ENCODE assay signal across 34 cellular contexts in genomic region chr17:9330140-9330902, GRCh38.
DNase-seq lines count a peak whose midpoint lies in the region; ATAC-seq, FAIRE-seq and TF ChIP-seq lines count a peak whose summit lies in the region.
"Had no signal": no experiment of that assay in that cellular context is flagged by ENCODE, and none has a peak within 500 bp of the region (broad histone marks: within the 10 kb centered on the region; RNA-seq: fewer than 3 reads in every experiment).

No MANE protein-coding gene starts in this region.

- H2AK5ac ChIP-seq in mesendoderm (ENCODE audit: low read length), result no peak overlapping the region

- peaks cover 11% of the 10 kb centered on the region for H3K9me3 Mint-ChIP-seq in astrocyte (ENCODE audit: unreplicated experiment)
- peaks cover 18% of the 10 kb centered on the region for H3K9me3 Mint-ChIP-seq in endodermal cell

- H3K36me3 ChIP-seq in astrocyte (ENCODE audit: insufficient read depth, low read length) (no peaks in the 10 kb centered on the region), endodermal cell (ENCODE audit: control insufficient read depth, insufficient read depth, low read length) (no peaks in the 10 kb centered on the region), mesendoderm (ENCODE audit: control insufficient read depth, insufficient read depth, low read length) (no peaks in the 10 kb centered on the region), skeletal muscle tissue (ENCODE audit: control insufficient read depth in 3 of 3, insufficient read depth in 3 of 3, low read length in 3 of 3) (no peaks in the 10 kb centered on the region)
- H3K36me3 ChIP-seq: adrenal gland, colonic mucosa, lower lobe of right lung, pancreas, SJSA1 had no signal

- no peaks in the 10 kb centered on the region for H4K20me1 ChIP-seq in astrocyte (ENCODE audit: insufficient read depth, low read length)

- no peak for TF ChIP-seq CTCF in astrocyte (IDR thresholded peaks at IDR 0.05; ENCODE audit: insufficient read depth, low read depth, low read length)
- TF ChIP-seq CTCF in endodermal cell (conservative IDR thresholded peaks at IDR 0.05), result peak; percentile 50
- TF ChIP-seq CTCF in GM13976 (IDR thresholded peaks at IDR 0.05; ENCODE audit: borderline replicate concordance, control extremely low read depth, extremely low read depth, insufficient read depth, missing control alignments), result no peak

- H3K79me2 ChIP-seq in astrocyte (ENCODE audit: insufficient read depth, low read length) (no peaks in the 10 kb centered on the region), mesendoderm (ENCODE audit: control insufficient read depth, insufficient read depth, low read length) (no peaks in the 10 kb centered on the region)

- no peak overlapping the region for H3K18ac ChIP-seq in mesendoderm (ENCODE audit: low read length)

- WGBS in endodermal cell (ENCODE audit: insufficient coverage in 1 of 2, insufficient read length in 1 of 2), 2 experiments, result 43 to 58% methylated on average over 10 to 17 of the region's 17 CpGs
- no CpG with 5 or more reads among the region's 17 CpGs for WGBS in mesendoderm (ENCODE audit: extremely low coverage, insufficient coverage, low lambda C conversion rate)

- H3K9me3 ChIP-seq in astrocyte (ENCODE audit: insufficient read depth, low read depth, low read length) (peaks cover 8% of the 10 kb centered on the region), endodermal cell (ENCODE audit: control insufficient read depth, low read length) (peaks cover 16% of the 10 kb centered on the region), skeletal muscle tissue (ENCODE audit: control insufficient read depth in 3 of 3, low read length in 3 of 3) (no peaks in the 10 kb centered on the region)
- H3K9me3 ChIP-seq: adrenal gland, colonic mucosa, pancreas, testis had no signal

- H3K4me3 Mint-ChIP-seq in astrocyte (ENCODE audit: unreplicated experiment) (no peak overlapping the region), endodermal cell (peak overlapping the region; percentile 31)
- H3K4me3 Mint-ChIP-seq: activated CD4-positive, alpha-beta T cell treated with anti-CD3 and anti-CD28 coated beads for 36 hours; activated CD8-positive, alpha-beta T cell treated with anti-CD3 and anti-CD28 coated beads, Interleukin-2, amount 10 ng/mL, durations not matched to agents 7 days and 5 days; activated naive CD4-positive, alpha-beta T cell treated with anti-CD3 and anti-CD28 coated beads, Interleukin-2, amount 10 ng/mL, durations not matched to agents 7 days and 5 days; effector memory CD8-positive, alpha-beta T cell; natural killer cell; stimulated activated naive CD8-positive, alpha-beta T cell treated with anti-CD3 and anti-CD28 coated beads, Interleukin-15, Interleukin-2, amounts not matched to agents 100 ng/mL and 50 ng/mL, for 24 hours had no signal

- H3K4me1 Mint-ChIP-seq in astrocyte (ENCODE audit: low read depth, unreplicated experiment) (peaks cover 6% of the 10 kb centered on the region), endodermal cell (peaks cover 29% of the 10 kb centered on the region)
- H3K4me1 Mint-ChIP-seq: activated CD4-positive, alpha-beta T cell treated with anti-CD3 and anti-CD28 coated beads for 36 hours; activated naive CD4-positive, alpha-beta T cell treated with anti-CD3 and anti-CD28 coated beads, Interleukin-2, amount 10 ng/mL, durations not matched to agents 7 days and 5 days had no signal

- no peak overlapping the region for H4K8ac ChIP-seq in mesendoderm (ENCODE audit: low read depth, low read length)

- no peak overlapping the region for H4K5ac ChIP-seq in mesendoderm (ENCODE audit: low read length)

- peaks cover under 1% of the 10 kb centered on the region for H3K36me3 Mint-ChIP-seq in astrocyte (ENCODE audit: low read depth, unreplicated experiment)
- H3K36me3 Mint-ChIP-seq in endodermal cell (ENCODE audit: low read depth), result peaks cover 15% of the 10 kb centered on the region

- H3K4me1 ChIP-seq in astrocyte (ENCODE audit: insufficient read depth, low read length) (peaks cover 10% of the 10 kb centered on the region), endodermal cell (ENCODE audit: control insufficient read depth, insufficient read depth, low read length) (no peaks in the 10 kb centered on the region), mesendoderm (ENCODE audit: control insufficient read depth, low read depth, low read length) (peaks cover 12% of the 10 kb centered on the region), skeletal muscle tissue (ENCODE audit: control insufficient read depth in 3 of 3, insufficient read depth in 3 of 3, low read length in 3 of 3) (peaks cover 9 to 13% (median 10%) of the 10 kb centered on the region in 3 donors)
- H3K4me1 ChIP-seq: adrenal gland, colonic mucosa, lower lobe of right lung, pancreas, testis had no signal

- H3K4ac ChIP-seq in mesendoderm (ENCODE audit: low read depth, low read length), result no peak overlapping the region

- H3K27me3 ChIP-seq in astrocyte (ENCODE audit: insufficient read depth, low read length) (no peaks in the 10 kb centered on the region), endodermal cell (ENCODE audit: control insufficient read depth, insufficient read depth, low read length, poor library complexity, severe bottlenecking) (no peaks in the 10 kb centered on the region), mesendoderm (ENCODE audit: insufficient read depth, low read length, poor library complexity) (no peaks in the 10 kb centered on the region), skeletal muscle tissue (ENCODE audit: control insufficient read depth in 3 of 3, insufficient read depth in 3 of 3, low read length in 3 of 3) (no peaks in the 10 kb centered on the region)
- H3K27me3 ChIP-seq: adrenal gland, colonic mucosa, pancreas, SJSA1, testis had no signal

- peak overlapping the region; percentile 26 for H2AFZ ChIP-seq in astrocyte (ENCODE audit: low read depth, low read length)
- H2AFZ ChIP-seq: GM23248 had no signal

- in situ Hi-C loops in GM13976 (cut with MboI; ENCODE audit: low sequenced_read_pairs, unreplicated experiment), result no loop called here

- H2BK15ac ChIP-seq in mesendoderm (replicated peaks; ENCODE audit: low read depth), result no peak overlapping the region

- H3K27me3 Mint-ChIP-seq in astrocyte (ENCODE audit: low read depth, unreplicated experiment) (no peaks in the 10 kb centered on the region), endodermal cell (ENCODE audit: insufficient read depth) (peaks cover 29% of the 10 kb centered on the region)
- H3K27me3 Mint-ChIP-seq: activated CD4-positive, alpha-beta T cell treated with anti-CD3 and anti-CD28 coated beads for 36 hours; effector memory CD8-positive, alpha-beta T cell; stimulated activated naive CD8-positive, alpha-beta T cell treated with anti-CD3 and anti-CD28 coated beads, Interleukin-15, Interleukin-2, amounts not matched to agents 100 ng/mL and 50 ng/mL, for 24 hours had no signal

- H3K9ac ChIP-seq in astrocyte (ENCODE audit: low read length) (no peak overlapping the region), endodermal cell (ENCODE audit: extremely low read depth, low read length, poor library complexity, severe bottlenecking) (no peak overlapping the region), mesendoderm (ENCODE audit: low read length) (no peak overlapping the region), skeletal muscle tissue (ENCODE audit: low read depth in 1 of 3, low read length in 3 of 3) (no peak overlapping the region)
- H3K9ac ChIP-seq: GM23248 had no signal

- no peak overlapping the region for H3K23ac ChIP-seq in mesendoderm (ENCODE audit: low read length)

- H3K79me1 ChIP-seq in mesendoderm (ENCODE audit: low read length), result no peaks in the 10 kb centered on the region

- H3K4me3 ChIP-seq in astrocyte (ENCODE audit: insufficient read depth, low read depth, low read length), result no peak overlapping the region
- H3K4me3 ChIP-seq in endodermal cell (ENCODE audit: low read length), result no peak overlapping the region
- no peak overlapping the region for H3K4me3 ChIP-seq in mesendoderm (ENCODE audit: low read length)
- no peak overlapping the region for H3K4me3 ChIP-seq in skeletal muscle tissue (ENCODE audit: low read length in 3 of 3)
- H3K4me3 ChIP-seq: adrenal gland, colonic mucosa, GM23248, lower lobe of right lung, mucosa of descending colon, pancreas, SJSA1, testis had no signal

- no peak for ATAC-seq in HG02885 (IDR thresholded peaks at IDR 0.05; ENCODE audit: poor library complexity, unreplicated experiment)
- ATAC-seq in GM18520 (IDR thresholded peaks at IDR 0.05; ENCODE audit: unreplicated experiment), result no peak
- ATAC-seq: activated CD4-positive, alpha-beta T cell treated with anti-CD3 and anti-CD28 coated beads for 36 hours; activated CD8-positive, alpha-beta T cell treated with anti-CD3 and anti-CD28 coated beads, Interleukin-2, amount 10 ng/mL, durations not matched to agents 7 days and 5 days; effector memory CD8-positive, alpha-beta T cell; lower lobe of right lung; mucosa of descending colon; natural killer cell had no signal

- no peak overlapping the region for H3K27ac Mint-ChIP-seq in astrocyte (ENCODE audit: unreplicated experiment)
- H3K27ac Mint-ChIP-seq in endodermal cell, result no peak overlapping the region
- H3K27ac Mint-ChIP-seq: activated CD4-positive, alpha-beta T cell treated with anti-CD3 and anti-CD28 coated beads for 36 hours; activated CD8-positive, alpha-beta T cell treated with anti-CD3 and anti-CD28 coated beads, Interleukin-2, amount 10 ng/mL, durations not matched to agents 7 days and 5 days; activated naive CD4-positive, alpha-beta T cell treated with anti-CD3 and anti-CD28 coated beads, Interleukin-2, amount 10 ng/mL, durations not matched to agents 7 days and 5 days; effector memory CD8-positive, alpha-beta T cell; natural killer cell; stimulated activated naive CD8-positive, alpha-beta T cell treated with anti-CD3 and anti-CD28 coated beads, Interleukin-15, Interleukin-2, amounts not matched to agents 100 ng/mL and 50 ng/mL, for 24 hours had no signal

- H3K4me2 ChIP-seq in astrocyte (ENCODE audit: low read length), result peak overlapping the region; percentile 53
- H3K4me2 ChIP-seq in mesendoderm (ENCODE audit: low read length), result no peak overlapping the region

- no peak for DNase-seq in astrocyte (ENCODE audit: low read depth)
- peak; percentile 85 for DNase-seq in endodermal cell
- DNase-seq in mesendoderm, result peak; percentile 51
- no peak for DNase-seq in GM13976 (ENCODE audit: low spot score)
- DNase-seq in NCI-H2029 treated with DMSO at 0.1 percent for 48 hours (lab: John Stamatoyannopoulos, UW), result no peak
- DNase-seq: activated CD4-positive, alpha-beta T cell treated with anti-CD3 and anti-CD28 coated beads for 36 hours; activated CD8-positive, alpha-beta T cell treated with anti-CD3 and anti-CD28 coated beads, Interleukin-2, amount 10 ng/mL, durations not matched to agents 7 days and 5 days; activated naive CD4-positive, alpha-beta T cell treated with anti-CD3 and anti-CD28 coated beads, Interleukin-2, amount 10 ng/mL, durations not matched to agents 7 days and 5 days; adrenal gland; colonic mucosa; COR-L47; effector memory CD8-positive, alpha-beta T cell; erythroblast; GM23248; Kasumi-1; lower lobe of right lung; mucosa of descending colon; natural killer cell; NCI-H1436 treated with DMSO at 0.1 percent for 48 hours; NCI-H2107; NCI-H446 treated with DMSO at 0.1 percent for 48 hours; NCI-H774; pancreas; right cardiac atrium; RPMI8226; stimulated activated CD4-positive, alpha-beta T cell treated with anti-CD3 and anti-CD28 coated beads, Interleukin-1b, Interleukin-23, amount 100 ng/mL, for 48 hours; T-helper 9 cell; testis had no signal

- H3K27ac ChIP-seq in astrocyte (ENCODE audit: low read depth, low read length) (no peak overlapping the region), endodermal cell (ENCODE audit: low read depth, low read length) (peak overlapping the region; percentile 95), mesendoderm (ENCODE audit: low read depth, low read length) (no peak overlapping the region), skeletal muscle tissue (ENCODE audit: low read depth, low read length) (peak overlapping the region; percentile 64)
- H3K27ac ChIP-seq: adrenal gland, colonic mucosa, GM23248, lower lobe of right lung, pancreas, SJSA1, testis had no signal

- H3K56ac ChIP-seq in mesendoderm (ENCODE audit: low read length), result peak overlapping the region; percentile 30

- no peak for FAIRE-seq in astrocyte (lab: Jason Lieb, UNC)
- FAIRE-seq: bronchial epithelial cell, pancreas had no signal

- no peak overlapping the region for H2BK5ac ChIP-seq in mesendoderm (ENCODE audit: low read length)

- no peak overlapping the region for H2BK120ac ChIP-seq in mesendoderm (ENCODE audit: low read depth, low read length)

Comparison
In these comparisons a context has a peak if more than half of its experiments do, and no peak if none do; other contexts are left out.
1. DNase-seq: peak in endodermal cell (single experiment) and mesendoderm (single experiment); none in astrocyte (single experiment), GM13976 (single experiment) and NCI-H2029 treated with DMSO at 0.1 percent for 48 hours (single experiment).
2. H3K27ac ChIP-seq: peak in endodermal cell (single experiment) and skeletal muscle tissue (single experiment); none in astrocyte (single experiment) and mesendoderm (single experiment).